ENCODE assay signal across 27 cellular contexts in the genomic region with DNA sequence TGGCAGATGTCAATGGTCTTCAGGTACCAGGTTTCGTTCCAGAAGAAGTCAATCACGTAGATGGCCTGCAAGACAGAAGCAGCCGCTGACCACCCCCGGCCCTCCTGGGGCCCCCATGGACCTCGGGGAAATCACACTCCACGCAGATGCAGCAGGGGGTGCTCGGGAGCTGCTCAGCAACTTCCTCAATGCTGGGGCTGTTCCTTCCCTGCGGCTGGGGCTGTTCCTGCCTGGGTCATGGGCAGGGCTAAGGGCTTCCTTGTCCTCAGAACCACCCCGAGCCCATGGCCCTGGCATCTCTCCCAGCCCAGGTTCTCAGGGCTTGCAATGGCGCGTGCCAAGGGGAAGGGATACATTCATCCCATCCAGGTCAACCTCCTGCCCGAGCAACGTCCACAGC.
"Had no signal": no experiment of that assay in that cellular context is flagged by ENCODE, and none has a peak within 500 bp of the region (broad histone marks: within the 10 kb centered on the region; RNA-seq: fewer than 3 reads in every experiment).

No MANE protein-coding gene starts in this region.

- H3K27me3 ChIP-seq: esophagus squamous epithelium, neural progenitor cell, sigmoid colon, upper lobe of left lung, vagina had no signal

- H3K36me3 ChIP-seq: neural progenitor cell had no signal

- ATAC-seq: left lobe of liver; lower lobe of right lung; natural killer cell; stimulated activated effector memory CD8-positive, alpha-beta T cell treated with anti-CD3 and anti-CD28 coated beads, Interleukin-12 subunit alpha, Interleukin-12 subunit beta, amount 100 ng/mL, for 72 hours had no signal

- H3K9me3 ChIP-seq: esophagus squamous epithelium, lower lobe of right lung, sigmoid colon, upper lobe of left lung, vagina had no signal

- H3K4me1 ChIP-seq: neural progenitor cell, sigmoid colon had no signal

- H3K27ac ChIP-seq: epithelial cell of prostate, esophagus squamous epithelium, lower lobe of right lung, neural progenitor cell, sigmoid colon, upper lobe of left lung, vagina, WERI-Rb-1 had no signal

- H3K4me3 ChIP-seq: esophagus squamous epithelium, lower lobe of right lung, neural progenitor cell, sigmoid colon, upper lobe of left lung, vagina had no signal

- DNase-seq: activated CD4-positive, alpha-beta memory T cell treated with anti-CD3 and anti-CD28 coated beads, Interleukin-2, amount 10 ng/mL, durations not matched to agents 7 days and 5 days; activated CD4-positive, alpha-beta T cell treated with anti-CD3 and anti-CD28 coated beads for 1 hour; activated CD4-positive, alpha-beta T cell treated with anti-CD3 and anti-CD28 coated beads, Interleukin-2, amount 10 ng/mL, durations not matched to agents 7 days and 5 days; activated CD8-positive, alpha-beta memory T cell treated with anti-CD3 and anti-CD28 coated beads, Interleukin-2, amount 50 U/mL, for 48 hours; activated gamma-delta T cell; activated naive CD4-positive, alpha-beta T cell treated with anti-CD3 and anti-CD28 coated beads, Interleukin-2, amount 10 ng/mL, durations not matched to agents 7 days and 5 days; activated naive CD8-positive, alpha-beta T cell treated with anti-CD3 and anti-CD28 coated beads, Interleukin-2, amount 10 ng/mL, durations not matched to agents 7 days and 5 days; activated T-cell treated with anti-CD3 and anti-CD28 coated beads, Interleukin-2, amount 50 U/mL, for 24 hours; central memory CD4-positive, alpha-beta T cell; dermis blood vessel endothelial cell; effector CD4-positive, alpha-beta T cell; esophagus squamous epithelium; foreskin melanocyte; kidney glomerular epithelial cell; lower lobe of right lung; mesenchymal stem cell; natural killer cell; sigmoid colon; small intestine; stimulated activated CD4-positive, alpha-beta T cell treated with anti-CD3 and anti-CD28 coated beads, Interleukin-4, amount 100 ng/mL, for 24 hours; WERI-Rb-1 had no signal
